Comparison of ENCODE assay signal across 28 cellular contexts in genomic region chr7:136883046-136883445, GRCh38. TPM values are rescaled to one million over a fixed set of nuclear protein-coding genes. Genes with fewer than 3 reads are reported as not detected.
DNase-seq lines count a peak whose midpoint lies in the region; ATAC-seq and TF ChIP-seq lines count a peak whose summit lies in the region.
"Had no signal": no experiment of that assay in that cellular context is flagged by ENCODE, and none has a peak within 500 bp of the region (broad histone marks: within the 10 kb centered on the region; RNA-seq: fewer than 3 reads in every experiment).

No MANE protein-coding gene starts in this region.

- no peak for ATAC-seq in stimulated activated naive CD8-positive, alpha-beta T cell treated with anti-CD3 and anti-CD28 coated beads, Interleukin-15, Interleukin-2, amounts not matched to agents 100 U/mL and 50 U/mL, for 24 hours
- ATAC-seq: activated T-cell treated with anti-CD3 and anti-CD28 coated beads, Interleukin-2, amount 50 U/mL, for 72 hours; foreskin keratinocyte; mucosa of descending colon; pancreas; T-helper 17 cell had no signal

- H3K4me1 Mint-ChIP-seq in chondrocyte (ENCODE audit: low read depth), result no peaks in the 10 kb centered on the region
- H3K4me1 Mint-ChIP-seq: activated CD4-positive, alpha-beta T cell treated with anti-CD3 and anti-CD28 coated beads, Interleukin-2, amount 10 ng/mL, durations not matched to agents 7 days and 5 days; CD4-positive, alpha-beta memory T cell; T-helper 17 cell had no signal

- no peak overlapping the region for H3K27ac ChIP-seq in mesendoderm (ENCODE audit: low read depth, low read length)
- H3K27ac ChIP-seq: foreskin keratinocyte, hepatocyte, KMS-11, pancreas, SK-N-MC had no signal

- H2BK120ac ChIP-seq in mesendoderm (ENCODE audit: low read depth, low read length), result no peak overlapping the region

- no peak overlapping the region for H3K4me3 ChIP-seq in mesendoderm (ENCODE audit: low read length)
- H3K4me3 ChIP-seq: hepatocyte, mucosa of descending colon, pancreas, SK-N-MC, transverse colon had no signal

- H3K79me1 ChIP-seq in mesendoderm (ENCODE audit: low read length), result no peaks in the 10 kb centered on the region

- no peak overlapping the region for H2BK5ac ChIP-seq in mesendoderm (ENCODE audit: low read length)

- H3K18ac ChIP-seq in mesendoderm (ENCODE audit: low read length), result no peak overlapping the region

- no peaks in the 10 kb centered on the region for H3K9me3 Mint-ChIP-seq in chondrocyte (ENCODE audit: low read depth)
- H3K9me3 Mint-ChIP-seq: activated CD4-positive, alpha-beta T cell treated with anti-CD3 and anti-CD28 coated beads, Interleukin-2, amount 10 ng/mL, durations not matched to agents 7 days and 5 days; nephron progenitor cell had no signal

- no CpG with 5 or more reads among the region's 3 CpGs for WGBS in mesendoderm (ENCODE audit: extremely low coverage, insufficient coverage, low lambda C conversion rate)

- H3K4me2 ChIP-seq in mesendoderm (ENCODE audit: low read length), result no peak overlapping the region
- H3K4me2 ChIP-seq: hepatocyte, KMS-11 had no signal

- H2AK5ac ChIP-seq in mesendoderm (ENCODE audit: low read length), result no peak overlapping the region

- POLR2A ChIA-PET in HEK293T (lab: Yijun Ruan, JAX), result no interaction called here

- no peaks in the 10 kb centered on the region for H3K36me3 Mint-ChIP-seq in chondrocyte (ENCODE audit: low read depth)
- H3K36me3 Mint-ChIP-seq: CD4-positive, alpha-beta memory T cell had no signal

- TF ChIP-seq CTCF in chondrocyte (IDR thresholded peaks at IDR 0.05), result peak; percentile 19

- H3K27me3 Mint-ChIP-seq in chondrocyte (ENCODE audit: low read depth), result peaks cover 25% of the 10 kb centered on the region
- H3K27me3 Mint-ChIP-seq: activated CD4-positive, alpha-beta T cell treated with anti-CD3 and anti-CD28 coated beads, Interleukin-2, amount 10 ng/mL, durations not matched to agents 7 days and 5 days; CD4-positive, alpha-beta memory T cell; T-helper 17 cell had no signal

- CTCF ChIA-PET in HEK293T (lab: Yijun Ruan, JAX), result no interaction called here

- no peak overlapping the region for H3K4ac ChIP-seq in mesendoderm (ENCODE audit: low read depth, low read length)

- no peaks in the 10 kb centered on the region for H3K36me3 ChIP-seq in mesendoderm (ENCODE audit: control insufficient read depth, insufficient read depth, low read length)
- H3K36me3 ChIP-seq: pancreas, transverse colon had no signal

- H3K4me1 ChIP-seq in mesendoderm (ENCODE audit: control insufficient read depth, low read depth, low read length), result no peaks in the 10 kb centered on the region
- H3K4me1 ChIP-seq: foreskin keratinocyte, pancreas had no signal

- no peak overlapping the region for H2BK15ac ChIP-seq in mesendoderm (replicated peaks; ENCODE audit: low read depth)

- H3K27ac Mint-ChIP-seq in chondrocyte (ENCODE audit: unreplicated experiment), result no peak overlapping the region
- H3K27ac Mint-ChIP-seq: activated CD4-positive, alpha-beta T cell treated with anti-CD3 and anti-CD28 coated beads, Interleukin-2, amount 10 ng/mL, durations not matched to agents 7 days and 5 days; activated T-cell treated with anti-CD3 and anti-CD28 coated beads, Interleukin-2, amount 50 U/mL, for 72 hours; CD4-positive, alpha-beta memory T cell; nephron progenitor cell; T-helper 17 cell had no signal

- H3K9ac ChIP-seq in mesendoderm (ENCODE audit: low read length), result no peak overlapping the region
- H3K9ac ChIP-seq: KMS-11 had no signal

- H3K79me2 ChIP-seq in mesendoderm (ENCODE audit: control insufficient read depth, insufficient read depth, low read length), result no peaks in the 10 kb centered on the region
- H3K79me2 ChIP-seq: hepatocyte had no signal

- H3K23ac ChIP-seq in mesendoderm (ENCODE audit: low read length), result no peak overlapping the region

- no peak overlapping the region for H4K5ac ChIP-seq in mesendoderm (ENCODE audit: low read length)

- H4K8ac ChIP-seq in mesendoderm (ENCODE audit: low read depth, low read length), result no peak overlapping the region

- peak; percentile 12 for DNase-seq in ELR (ENCODE audit: low read depth)
- peak; percentile 15 for DNase-seq in M059J (ENCODE audit: low read depth)
- no peak for DNase-seq in chondrocyte (ENCODE audit: low spot score)
- peak; percentile 59 for DNase-seq in mesendoderm
- no peak for DNase-seq in HEK293T (ENCODE audit: extremely low spot score)
- no peak for DNase-seq in NCI-H1417 (lab: John Stamatoyannopoulos, UW)
- DNase-seq in stimulated activated naive CD8-positive, alpha-beta T cell treated with anti-CD3 and anti-CD28 coated beads, Interleukin-15, Interleukin-2, amounts not matched to agents 100 U/mL and 50 U/mL, for 24 hours, result no peak
- DNase-seq: activated CD4-positive, alpha-beta T cell treated with anti-CD3 and anti-CD28 coated beads, Interleukin-2, amount 10 ng/mL, durations not matched to agents 7 days and 5 days; activated naive CD4-positive, alpha-beta T cell treated with Interleukin-2 at 50 U/mL for 16 hours; activated T-cell treated with anti-CD3 and anti-CD28 coated beads, Interleukin-2, amount 50 U/mL, for 72 hours; amniotic stem cell; CD4-positive, alpha-beta memory T cell; cerebellar nuclear complex; DMS 273 treated with DMSO at 0.1 percent for 48 hours; effector CD4-positive, alpha-beta T cell; erythroblast; foreskin keratinocyte; GDM1; mucosa of descending colon; NCI-H1694 treated with DMSO at 0.1 percent for 48 hours; NCI-H69; nephron progenitor cell; pancreas; T-helper 17 cell; transverse colon had no signal

- no peaks in the 10 kb centered on the region for H3K27me3 ChIP-seq in mesendoderm (ENCODE audit: insufficient read depth, low read length, poor library complexity)
- H3K27me3 ChIP-seq: foreskin keratinocyte, hepatocyte, pancreas, transverse colon had no signal

- no peak overlapping the region for H3K4me3 Mint-ChIP-seq in chondrocyte (ENCODE audit: unreplicated experiment)
- H3K4me3 Mint-ChIP-seq: activated CD4-positive, alpha-beta T cell treated with anti-CD3 and anti-CD28 coated beads, Interleukin-2, amount 10 ng/mL, durations not matched to agents 7 days and 5 days; activated T-cell treated with anti-CD3 and anti-CD28 coated beads, Interleukin-2, amount 50 U/mL, for 72 hours; CD4-positive, alpha-beta memory T cell; nephron progenitor cell; T-helper 17 cell had no signal

- no peak overlapping the region for H3K56ac ChIP-seq in mesendoderm (ENCODE audit: low read length)

TF ChIP-seq in HEK293T, 16 proteins besides CTCF, POLR2A, EP300 and RAD21:
- TF ChIP-seq ZNF384 (IDR thresholded peaks at IDR 0.05), result no peak
- TF ChIP-seq CTBP1 (IDR thresholded peaks at IDR 0.05; ENCODE audit: borderline replicate concordance), result no peak
- TF ChIP-seq L3MBTL2 (conservative IDR thresholded peaks at IDR 0.05), result no peak
- no peak for TF ChIP-seq SP1 (IDR thresholded peaks at IDR 0.05)
- TF ChIP-seq TARDBP (IDR thresholded peaks at IDR 0.05), result no peak
- no peak for TF ChIP-seq ARNT (IDR thresholded peaks at IDR 0.05)
- no peak for TF ChIP-seq NFRKB (IDR thresholded peaks at IDR 0.05)

RNA-seq across cellular contexts. Expression of gene CHRM2, which starts 14.6 kb away (rescaled TPM):
- 1.1 and 2.8 TPM in 2 replicates for total RNA-seq in M059J (2014; rRNA removed; shearing (Covaris generic))
- 0.07 TPM in 1 of 3 replicates, not detected in the others for total RNA-seq in chondrocyte
- not detected for polyA plus RNA-seq in mesendoderm (2013, experiment 1 of 2)
- polyA plus RNA-seq in mesendoderm (2013, experiment 2 of 2), result not detected
- total RNA-seq: activated CD4-positive, alpha-beta T cell treated with anti-CD3 and anti-CD28 coated beads, Interleukin-2, amount 10 ng/mL, durations not matched to agents 7 days and 5 days; activated T-cell treated with anti-CD3 and anti-CD28 coated beads, Interleukin-2, amount 50 U/mL, for 72 hours; CD4-positive, alpha-beta memory T cell; foreskin keratinocyte; T-helper 17 cell had no signal
- polyA plus RNA-seq: CD4-positive, alpha-beta memory T cell; foreskin keratinocyte had no signal

Comparison
In these comparisons a context has a peak if more than half of its experiments do, and no peak if none do; other contexts are left out.
1. DNase-seq: peak in ELR (single experiment), M059J (single experiment) and mesendoderm (single experiment); none in chondrocyte (single experiment), HEK293T (single experiment), NCI-H1417 (0 of 3) and stimulated activated naive CD8-positive, alpha-beta T cell treated with anti-CD3 and anti-CD28 coated beads, Interleukin-15, Interleukin-2, amounts not matched to agents 100 U/mL and 50 U/mL, for 24 hours (single experiment).